ENCODE assay signal across 37 cellular contexts in genomic region chr11:16007514-16007913, GRCh38.
"Had no signal": no experiment of that assay in that cellular context is flagged by ENCODE, and none has a peak within 500 bp of the region (broad histone marks: within the 10 kb centered on the region; RNA-seq: fewer than 3 reads in every experiment).

No MANE protein-coding gene starts in this region.

- H3K9me3 ChIP-seq: adrenal gland, body of pancreas, breast epithelium had no signal

- H3K4me1 Mint-ChIP-seq: activated CD4-positive, alpha-beta T cell treated with anti-CD3 and anti-CD28 coated beads for 36 hours; activated CD4-positive, alpha-beta T cell treated with anti-CD3 and anti-CD28 coated beads, Interleukin-2, amount 10 ng/mL, durations not matched to agents 7 days and 5 days; activated naive CD8-positive, alpha-beta T cell treated with anti-CD3 and anti-CD28 coated beads for 36 hours; activated T-helper 17 cell treated with anti-CD3 and anti-CD28 coated beads, Interleukin-2, amount 50 U/mL, for 72 hours; WTC11 had no signal

- H3K27ac Mint-ChIP-seq: activated CD4-positive, alpha-beta T cell treated with anti-CD3 and anti-CD28 coated beads for 36 hours; activated CD4-positive, alpha-beta T cell treated with anti-CD3 and anti-CD28 coated beads, Interleukin-2, amount 10 ng/mL, durations not matched to agents 7 days and 5 days; activated CD8-positive, alpha-beta T cell treated with anti-CD3 and anti-CD28 coated beads for 36 hours; activated naive CD4-positive, alpha-beta T cell treated with anti-CD3 and anti-CD28 coated beads for 36 hours; activated naive CD4-positive, alpha-beta T cell treated with anti-CD3 and anti-CD28 coated beads, Interleukin-2, amount 50 U/mL, for 72 hours; activated naive CD8-positive, alpha-beta T cell treated with anti-CD3 and anti-CD28 coated beads for 36 hours; activated T-cell treated with anti-CD3 and anti-CD28 coated beads, Interleukin-2, amount 50 U/mL, for 72 hours; activated T-helper 1 cell treated with anti-CD3 and anti-CD28 coated beads, Interleukin-12 subunit alpha, Interleukin-12 subunit beta, Interleukin-2, Interleukin-4 antibody, amounts not matched to agents 30 ng/mL and 10 ng/mL and 1 ng/mL, durations not matched to agents 14 hours and 24 hours and 36 hours; activated T-helper 17 cell treated with anti-CD3 and anti-CD28 coated beads, Interleukin-2, amount 50 U/mL, for 72 hours; T-helper 1 cell treated with Interleukin-12 subunit alpha and Interleukin-12 subunit beta and Interleukin-4 antibody, amounts not matched to agents 30 μg/mL and 1 μg/mL, for 36 hours; T-helper 2 cell treated with Interferon-gamma antibody and Interleukin-4, amounts not matched to agents 5 μg/mL and 100 μg/mL, for 36 hours; WTC11 had no signal

- DNase-seq: activated CD4-positive, alpha-beta T cell treated with anti-CD3 and anti-CD28 coated beads for 1 hour; activated CD4-positive, alpha-beta T cell treated with anti-CD3 and anti-CD28 coated beads for 36 hours; activated CD4-positive, alpha-beta T cell treated with anti-CD3 and anti-CD28 coated beads for 48 hours; activated CD4-positive, alpha-beta T cell treated with anti-CD3 and anti-CD28 coated beads, Interleukin-2, amount 10 ng/mL, durations not matched to agents 7 days and 5 days; activated CD4-positive, alpha-beta T cell treated with anti-CD3 and anti-CD28 coated beads, Interleukin-2, amount 50 U/mL, for 48 hours; activated CD4-positive, CD25-positive, alpha-beta regulatory T cell; activated CD8-positive, alpha-beta memory T cell treated with anti-CD3 and anti-CD28 coated beads, Interleukin-2, amount 50 U/mL, for 4 hours; activated CD8-positive, alpha-beta T cell treated with anti-CD3 and anti-CD28 coated beads for 36 hours; activated effector memory CD4-positive, alpha-beta T cell treated with anti-CD3 and anti-CD28 coated beads, Interleukin-2, amount 50 U/mL, for 16 hours; activated gamma-delta T cell treated with Interleukin-2 at 50 U/mL for 16 hours; activated naive CD4-positive, alpha-beta T cell; activated naive CD4-positive, alpha-beta T cell treated with anti-CD3 and anti-CD28 coated beads for 36 hours; activated naive CD4-positive, alpha-beta T cell treated with anti-CD3 and anti-CD28 coated beads, Interleukin-2, amount 50 U/mL, for 16 hours; activated naive CD8-positive, alpha-beta T cell treated with anti-CD3 and anti-CD28 coated beads for 36 hours; activated T-cell treated with anti-CD3 and anti-CD28 coated beads for 4 hours; activated T-cell treated with anti-CD3 and anti-CD28 coated beads, Interleukin-2, amount 50 U/mL, for 1 hour; activated T-cell treated with anti-CD3 and anti-CD28 coated beads, Interleukin-2, amount 50 U/mL, for 4 hours; activated T-cell treated with anti-CD3 and anti-CD28 coated beads, Interleukin-2, amount 50 U/mL, for 72 hours; adrenal gland; amniotic stem cell; aorta; body of pancreas; brain microvascular endothelial cell; central memory CD4-positive, alpha-beta T cell; T-helper 1 cell; T-helper 2 cell; T-helper 9 cell; WERI-Rb-1 had no signal

- H3K27ac ChIP-seq: adrenal gland, body of pancreas, brain microvascular endothelial cell, breast epithelium, WERI-Rb-1 had no signal

- H3K9me3 Mint-ChIP-seq: activated CD4-positive, alpha-beta T cell treated with anti-CD3 and anti-CD28 coated beads, Interleukin-2, amount 10 ng/mL, durations not matched to agents 7 days and 5 days; activated CD8-positive, alpha-beta T cell treated with anti-CD3 and anti-CD28 coated beads for 36 hours; activated naive CD4-positive, alpha-beta T cell treated with anti-CD3 and anti-CD28 coated beads, Interleukin-2, amount 50 U/mL, for 72 hours; activated T-cell treated with anti-CD3 and anti-CD28 coated beads, Interleukin-2, amount 50 U/mL, for 4 hours; activated T-cell treated with anti-CD3 and anti-CD28 coated beads, Interleukin-2, amount 50 U/mL, for 72 hours; activated T-helper 1 cell treated with anti-CD3 and anti-CD28 coated beads, Interleukin-12 subunit alpha, Interleukin-12 subunit beta, Interleukin-2, Interleukin-4 antibody, amounts not matched to agents 30 ng/mL and 10 ng/mL and 1 ng/mL, durations not matched to agents 14 hours and 24 hours and 36 hours; T-helper 1 cell treated with Interleukin-12 subunit alpha and Interleukin-12 subunit beta and Interleukin-4 antibody, amounts not matched to agents 30 μg/mL and 1 μg/mL, for 36 hours; T-helper 2 cell treated with Interferon-gamma antibody and Interleukin-4, amounts not matched to agents 5 μg/mL and 100 μg/mL, for 36 hours; WTC11 had no signal

- H3K27me3 Mint-ChIP-seq: activated CD4-positive, alpha-beta T cell treated with anti-CD3 and anti-CD28 coated beads for 36 hours; activated CD4-positive, alpha-beta T cell treated with anti-CD3 and anti-CD28 coated beads, Interleukin-2, amount 10 ng/mL, durations not matched to agents 7 days and 5 days; activated naive CD8-positive, alpha-beta T cell treated with anti-CD3 and anti-CD28 coated beads for 36 hours; activated T-helper 17 cell treated with anti-CD3 and anti-CD28 coated beads, Interleukin-2, amount 50 U/mL, for 72 hours had no signal

- FAIRE-seq: astrocyte had no signal

- H3K36me3 ChIP-seq: adrenal gland, brain microvascular endothelial cell, breast epithelium, WERI-Rb-1 had no signal

- H3K4me3 ChIP-seq: adrenal gland, body of pancreas, breast epithelium had no signal

- H3K4me3 Mint-ChIP-seq: activated CD4-positive, alpha-beta T cell treated with anti-CD3 and anti-CD28 coated beads for 36 hours; activated CD4-positive, alpha-beta T cell treated with anti-CD3 and anti-CD28 coated beads, Interleukin-2, amount 10 ng/mL, durations not matched to agents 7 days and 5 days; activated CD8-positive, alpha-beta T cell treated with anti-CD3 and anti-CD28 coated beads for 36 hours; activated naive CD4-positive, alpha-beta T cell treated with anti-CD3 and anti-CD28 coated beads for 36 hours; activated naive CD8-positive, alpha-beta T cell treated with anti-CD3 and anti-CD28 coated beads for 36 hours; activated T-cell treated with anti-CD3 and anti-CD28 coated beads, Interleukin-2, amount 50 U/mL, for 4 hours; activated T-cell treated with anti-CD3 and anti-CD28 coated beads, Interleukin-2, amount 50 U/mL, for 72 hours; activated T-helper 1 cell treated with anti-CD3 and anti-CD28 coated beads, Interleukin-12 subunit alpha, Interleukin-12 subunit beta, Interleukin-2, Interleukin-4 antibody, amounts not matched to agents 30 ng/mL and 10 ng/mL and 1 ng/mL, durations not matched to agents 14 hours and 24 hours and 36 hours; activated T-helper 17 cell treated with anti-CD3 and anti-CD28 coated beads, Interleukin-2, amount 50 U/mL, for 72 hours; T-helper 1 cell treated with Interleukin-12 subunit alpha and Interleukin-12 subunit beta and Interleukin-4 antibody, amounts not matched to agents 30 μg/mL and 1 μg/mL, for 36 hours; T-helper 2 cell treated with Interferon-gamma antibody and Interleukin-4, amounts not matched to agents 5 μg/mL and 100 μg/mL, for 36 hours; WTC11 had no signal

- ATAC-seq: activated CD4-positive, alpha-beta T cell treated with anti-CD3 and anti-CD28 coated beads for 36 hours; activated CD4-positive, CD25-positive, alpha-beta regulatory T cell treated with anti-CD3 and anti-CD28 coated beads, Interleukin-2, amount 50 U/mL, for 24 hours; activated CD8-positive, alpha-beta T cell treated with anti-CD3 and anti-CD28 coated beads for 36 hours; activated naive CD4-positive, alpha-beta T cell treated with anti-CD3 and anti-CD28 coated beads, Interleukin-2, amount 50 U/mL, for 72 hours; activated T-cell treated with anti-CD3 and anti-CD28 coated beads, Interleukin-2, amount 50 U/mL, for 4 hours; activated T-cell treated with anti-CD3 and anti-CD28 coated beads, Interleukin-2, amount 50 U/mL, for 72 hours; activated T-helper 17 cell treated with anti-CD3 and anti-CD28 coated beads, Interleukin-2, amount 50 U/mL, for 72 hours; body of pancreas; WTC11 had no signal

- H3K36me3 Mint-ChIP-seq: activated naive CD4-positive, alpha-beta T cell treated with anti-CD3 and anti-CD28 coated beads, Interleukin-2, amount 50 U/mL, for 72 hours; activated naive CD8-positive, alpha-beta T cell treated with anti-CD3 and anti-CD28 coated beads for 36 hours; WTC11 had no signal

- H3K27me3 ChIP-seq: adrenal gland, body of pancreas, brain microvascular endothelial cell, breast epithelium had no signal

- H3K4me1 ChIP-seq: breast epithelium had no signal
